In genomic region chr2:181129654-181130053, GRCh38 we compare ENCODE assay signal across 29 cellular contexts.
DNase-seq lines count a peak whose midpoint lies in the region; ATAC-seq, FAIRE-seq and TF ChIP-seq lines count a peak whose summit lies in the region.
"Had no signal": no experiment of that assay in that cellular context is flagged by ENCODE, and none has a peak within 500 bp of the region (broad histone marks: within the 10 kb centered on the region; RNA-seq: fewer than 3 reads in every experiment).

No MANE protein-coding gene starts in this region.

- peaks cover 65% of the 10 kb centered on the region for H3K4me1 Mint-ChIP-seq in activated CD4-positive, alpha-beta T cell treated with anti-CD3 and anti-CD28 coated beads for 36 hours
- peaks cover 64% of the 10 kb centered on the region for H3K4me1 Mint-ChIP-seq in activated CD4-positive, alpha-beta T cell treated with anti-CD3 and anti-CD28 coated beads, Interleukin-2, amount 10 ng/mL, durations not matched to agents 7 days and 5 days
- peaks cover 74% of the 10 kb centered on the region for H3K4me1 Mint-ChIP-seq in activated naive CD8-positive, alpha-beta T cell (ENCODE audit: low read depth)
- H3K4me1 Mint-ChIP-seq: B cell, endodermal cell had no signal

- no peak for TF ChIP-seq CTCF in kidney (IDR thresholded peaks at IDR 0.05; ENCODE audit: borderline replicate concordance, extremely low read depth, insufficient read depth)

- peaks cover 17% of the 10 kb centered on the region for H3K36me3 Mint-ChIP-seq in activated CD4-positive, alpha-beta T cell treated with anti-CD3 and anti-CD28 coated beads for 36 hours (ENCODE audit: low read depth)
- H3K36me3 Mint-ChIP-seq in activated CD4-positive, alpha-beta T cell treated with anti-CD3 and anti-CD28 coated beads, Interleukin-2, amount 10 ng/mL, durations not matched to agents 7 days and 5 days (ENCODE audit: low read depth) = peaks cover 41% of the 10 kb centered on the region
- peaks cover 21% of the 10 kb centered on the region for H3K36me3 Mint-ChIP-seq in activated naive CD8-positive, alpha-beta T cell

- CTCF ChIA-PET in activated CD4-positive, alpha-beta T cell treated with anti-CD3 and anti-CD28 coated beads for 36 hours (lab: Charles Lee) = interaction anchor here (0.8 to 4.1 kb wide), 2 partner anchors 11 to 16 kb away, joined by 3 to 15 read pairs; no protein-coding TSS in a partner anchor
- CTCF ChIA-PET in activated CD4-positive, alpha-beta T cell treated with anti-CD3 and anti-CD28 coated beads, Interleukin-2, amount 10 ng/mL, durations not matched to agents 7 days and 5 days (lab: Charles Lee) = interaction anchor here (1.0 to 2.9 kb wide), 4 partner anchors 14 to 337 kb away, joined by 3 to 7 read pairs (median 4); no protein-coding TSS in a partner anchor

- POLR2A ChIA-PET in activated CD4-positive, alpha-beta T cell treated with anti-CD3 and anti-CD28 coated beads for 36 hours (lab: Charles Lee) = no interaction called here
- POLR2A ChIA-PET in activated CD4-positive, alpha-beta T cell treated with anti-CD3 and anti-CD28 coated beads, Interleukin-2, amount 10 ng/mL, durations not matched to agents 7 days and 5 days (lab: Charles Lee) = no interaction called here

- no peaks in the 10 kb centered on the region for H3K4me1 ChIP-seq in kidney (ENCODE audit: control insufficient read depth in 1 of 2, insufficient read depth in 1 of 2, low read depth in 1 of 2, low read length in 2 of 2)
- H3K4me1 ChIP-seq: adrenal gland, breast epithelium, colonic mucosa, esophagus squamous epithelium, gastroesophageal sphincter, tibial artery had no signal

- no peak for DNase-seq in activated CD4-positive, alpha-beta T cell treated with anti-CD3 and anti-CD28 coated beads for 36 hours
- DNase-seq in activated CD4-positive, alpha-beta T cell treated with anti-CD3 and anti-CD28 coated beads, Interleukin-2, amount 10 ng/mL, durations not matched to agents 7 days and 5 days = no peak
- DNase-seq in posterior vena cava (ENCODE audit: low spot score) (peak; percentile 45), kidney (no peak)
- DNase-seq: activated CD4-positive, alpha-beta T cell treated with anti-CD3 and anti-CD28 coated beads for 1 hour; activated CD8-positive, alpha-beta memory T cell treated with anti-CD3 and anti-CD28 coated beads, Interleukin-2, amount 50 U/mL, for 48 hours; adrenal gland; colonic mucosa; endodermal cell; esophagus squamous epithelium; Karpas-422; NCI-H1694 treated with DMSO at 0.1 percent for 48 hours; NCI-H526; nucleus accumbens; retina; RPMI8226; stimulated activated CD4-positive, alpha-beta T cell treated with anti-CD3 and anti-CD28 coated beads, Interleukin-2, amount 100 ng/mL, for 48 hours; stimulated activated naive CD4-positive, alpha-beta T cell; tibial artery had no signal

- peaks cover 13% of the 10 kb centered on the region; the same call in 1 of the 2 replicates for H3K36me3 ChIP-seq in KOPT-K1 (ENCODE audit: insufficient read depth, low read length)
- no peaks in the 10 kb centered on the region for H3K36me3 ChIP-seq in kidney (ENCODE audit: control insufficient read depth in 1 of 2, insufficient read depth in 2 of 2, low read length in 2 of 2)
- H3K36me3 ChIP-seq: adrenal gland, breast epithelium, colonic mucosa, esophagus squamous epithelium, gastroesophageal sphincter, tibial artery had no signal

- H3K9me3 Mint-ChIP-seq in activated CD4-positive, alpha-beta T cell treated with anti-CD3 and anti-CD28 coated beads for 36 hours (ENCODE audit: low read depth) = peaks cover 4% of the 10 kb centered on the region
- peaks cover 11% of the 10 kb centered on the region for H3K9me3 Mint-ChIP-seq in activated CD4-positive, alpha-beta T cell treated with anti-CD3 and anti-CD28 coated beads, Interleukin-2, amount 10 ng/mL, durations not matched to agents 7 days and 5 days
- H3K9me3 Mint-ChIP-seq in activated naive CD8-positive, alpha-beta T cell (ENCODE audit: low read depth) = peaks cover 5% of the 10 kb centered on the region
- H3K9me3 Mint-ChIP-seq: endodermal cell had no signal

- peak overlapping the region; percentile 53 for H3K27ac Mint-ChIP-seq in activated CD4-positive, alpha-beta T cell treated with anti-CD3 and anti-CD28 coated beads for 36 hours
- no peak overlapping the region for H3K27ac Mint-ChIP-seq in activated CD4-positive, alpha-beta T cell treated with anti-CD3 and anti-CD28 coated beads, Interleukin-2, amount 10 ng/mL, durations not matched to agents 7 days and 5 days
- peak overlapping the region; percentile 79 for H3K27ac Mint-ChIP-seq in activated naive CD8-positive, alpha-beta T cell
- H3K27ac Mint-ChIP-seq: B cell, endodermal cell had no signal

- H3K9me3 ChIP-seq in KOPT-K1 (ENCODE audit: insufficient read depth, low read length, poor library complexity, severe bottlenecking) (peaks cover 10% of the 10 kb centered on the region), kidney (ENCODE audit: control insufficient read depth in 1 of 2, low read length in 2 of 2) (no peaks in the 10 kb centered on the region)
- H3K9me3 ChIP-seq: adrenal gland, breast epithelium, colonic mucosa, esophagus squamous epithelium, gastroesophageal sphincter, tibial artery had no signal

- no peak for ATAC-seq in activated CD4-positive, alpha-beta T cell treated with anti-CD3 and anti-CD28 coated beads for 36 hours
- ATAC-seq in HG02571 (IDR thresholded peaks at IDR 0.05; ENCODE audit: unreplicated experiment) (no peak), HG03039 (IDR thresholded peaks at IDR 0.05; ENCODE audit: unreplicated experiment) (no peak)
- ATAC-seq: gastroesophageal sphincter had no signal

- no peak for FAIRE-seq in kidney (lab: Jason Lieb, UNC)
- FAIRE-seq: keratinocyte had no signal

- no peak overlapping the region for H3K4me3 ChIP-seq in kidney (ENCODE audit: low read length in 2 of 2)
- H3K4me3 ChIP-seq: adrenal gland, breast epithelium, colonic mucosa, esophagus squamous epithelium, gastroesophageal sphincter, lung, smooth muscle cell, tibial artery had no signal

- H3K4me3 Mint-ChIP-seq in activated CD4-positive, alpha-beta T cell treated with anti-CD3 and anti-CD28 coated beads for 36 hours = no peak overlapping the region
- no peak overlapping the region for H3K4me3 Mint-ChIP-seq in activated CD4-positive, alpha-beta T cell treated with anti-CD3 and anti-CD28 coated beads, Interleukin-2, amount 10 ng/mL, durations not matched to agents 7 days and 5 days
- peak overlapping the region; percentile 28 for H3K4me3 Mint-ChIP-seq in activated naive CD8-positive, alpha-beta T cell
- H3K4me3 Mint-ChIP-seq: B cell, endodermal cell had no signal

- intact Hi-C loops in activated CD4-positive, alpha-beta T cell treated with anti-CD3 and anti-CD28 coated beads for 36 hours (cut with DNase I, micrococcal nuclease) = loop anchor here (2.0 to 5.0 kb wide), 2 partner anchors 13 to 328 kb away; partner anchors contain the start of gene ITGA4 (in 2 of the 2)
- intact Hi-C loops in posterior vena cava (cut with DNase I) = no loop called here
- intact Hi-C loops in kidney (cut with DNase I) = no loop called here

- H3K9ac ChIP-seq in kidney (ENCODE audit: low read length in 2 of 2) = no peak overlapping the region

- H3K27me3 Mint-ChIP-seq in activated CD4-positive, alpha-beta T cell treated with anti-CD3 and anti-CD28 coated beads for 36 hours = no peaks in the 10 kb centered on the region
- no peaks in the 10 kb centered on the region for H3K27me3 Mint-ChIP-seq in activated CD4-positive, alpha-beta T cell treated with anti-CD3 and anti-CD28 coated beads, Interleukin-2, amount 10 ng/mL, durations not matched to agents 7 days and 5 days
- H3K27me3 Mint-ChIP-seq in activated naive CD8-positive, alpha-beta T cell = no peaks in the 10 kb centered on the region
- H3K27me3 Mint-ChIP-seq: B cell had no signal

- peak overlapping the region; percentile 40 for H3K27ac ChIP-seq in KOPT-K1 (ENCODE audit: low read depth, low read length, poor library complexity, severe bottlenecking)
- no peak overlapping the region for H3K27ac ChIP-seq in kidney (ENCODE audit: low read depth in 2 of 2, low read length in 2 of 2)
- H3K27ac ChIP-seq: adrenal gland, breast epithelium, colonic mucosa, esophagus squamous epithelium, gastroesophageal sphincter, tibial artery had no signal

Comparison
In these comparisons a context has a peak if more than half of its experiments do, and no peak if none do; other contexts are left out.
1. intact Hi-C loops: an anchor here in activated CD4-positive, alpha-beta T cell treated with anti-CD3 and anti-CD28 coated beads for 36 hours (2.0 to 5.0 kb wide); none called in posterior vena cava and kidney.